Comparison of ENCODE assay signal across 15 cellular contexts in the genomic region with DNA sequence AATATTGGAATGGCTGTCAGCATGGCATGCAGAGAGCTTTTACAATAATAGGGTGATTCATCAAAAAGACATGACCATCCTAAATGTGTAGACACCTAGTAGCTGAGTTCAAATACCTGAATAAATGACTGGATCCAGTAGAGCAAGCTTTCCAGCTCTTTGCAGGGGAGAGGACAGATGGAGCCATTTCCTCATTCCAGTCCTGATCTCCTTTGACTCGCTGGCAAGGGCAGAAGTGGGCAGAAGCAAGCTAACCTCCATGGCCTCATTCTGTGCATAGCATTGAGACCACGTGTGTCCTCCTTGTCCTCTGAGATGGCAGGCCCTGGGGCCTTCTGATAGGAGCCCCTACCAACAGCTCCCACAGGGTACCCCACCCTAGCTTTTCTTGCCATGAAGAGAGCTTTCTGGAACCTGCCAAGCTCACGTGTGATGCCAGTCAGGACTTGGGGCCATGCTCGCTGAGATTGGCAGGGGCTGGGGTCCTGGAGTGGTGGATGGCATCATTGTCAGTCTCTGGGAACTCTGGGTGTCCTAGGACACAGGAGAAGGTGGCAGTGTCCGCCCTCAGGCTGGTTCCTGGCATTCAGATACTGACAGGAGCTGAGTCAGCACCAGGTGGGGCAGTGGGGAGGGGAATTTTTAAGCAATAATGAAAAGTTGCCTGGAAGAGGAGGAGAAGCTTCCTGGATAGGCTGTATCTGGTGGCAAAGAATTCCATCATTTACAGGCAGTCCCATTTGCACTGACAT. TPM values are rescaled to one million over a fixed set of nuclear protein-coding genes. Genes with fewer than 3 reads are reported as not detected.
A peak's percentile ranks its signal among the peaks of the same experiment; 100 is the strongest.
DNase-seq lines count a peak whose midpoint lies in the region; ATAC-seq, FAIRE-seq and TF ChIP-seq lines count a peak whose summit lies in the region.
"Had no signal": no experiment of that assay in that cellular context is flagged by ENCODE, and none has a peak within 500 bp of the region (broad histone marks: within the 10 kb centered on the region; RNA-seq: fewer than 3 reads in every experiment).

No MANE protein-coding gene starts in this region.

- H3K79me2 ChIP-seq in hepatocyte, result peaks cover 77% of the 10 kb centered on the region

- H3K27me3 Mint-ChIP-seq in activated T-cell treated with anti-CD3 and anti-CD28 coated beads, Interleukin-2, amount 50 U/mL, for 72 hours (ENCODE audit: low read depth), result peaks cover 26% of the 10 kb centered on the region

- peaks cover 4% of the 10 kb centered on the region for H4K20me1 ChIP-seq in hepatocyte (ENCODE audit: insufficient read depth, poor library complexity, severe bottlenecking)

- no peaks in the 10 kb centered on the region for H3K9me2 ChIP-seq in hepatocyte (replicated peaks; ENCODE audit: insufficient read depth)

- DNase-seq in HCEC 1CT, result peak; percentile 39
- peak; percentile 36 for DNase-seq in RPMI8226
- no peak for DNase-seq in hepatocyte (ENCODE audit: low spot score)
- DNase-seq in small intestine, result peak; percentile 51
- DNase-seq in SJCRH30, result no peak
- no peak for DNase-seq in Ammon's horn (ENCODE audit: low spot score)
- no peak for DNase-seq in activated CD4-positive, alpha-beta T cell treated with anti-CD3 and anti-CD28 coated beads for 48 hours
- DNase-seq in activated T-cell treated with anti-CD3 and anti-CD28 coated beads, Interleukin-2, amount 50 U/mL, for 72 hours, result no peak
- DNase-seq: activated CD4-positive, CD25-positive, alpha-beta regulatory T cell; activated T-cell treated with anti-CD3 and anti-CD28 coated beads, Interleukin-2, amount 50 U/mL, for 48 hours; NCI-H2171; stimulated activated CD4-positive, alpha-beta T cell treated with anti-CD3 and anti-CD28 coated beads, Interleukin-15, amount 100 ng/mL, for 24 hours had no signal

- peaks cover 0 to 1% of the 10 kb centered on the region in 2 donors for H3K9me3 Mint-ChIP-seq in activated T-cell treated with anti-CD3 and anti-CD28 coated beads, Interleukin-2, amount 50 U/mL, for 72 hours

- H3K4me1 ChIP-seq in hepatocyte (ENCODE audit: insufficient read depth) (peaks cover 29% of the 10 kb centered on the region), small intestine (ENCODE audit: control insufficient read depth in 2 of 2, insufficient read depth in 1 of 2, low read depth in 1 of 2, low read length in 1 of 2) (peaks cover 3 to 7% of the 10 kb centered on the region in 2 donors), SJCRH30 (no peaks in the 10 kb centered on the region)
- H3K4me1 ChIP-seq: ascending aorta had no signal

- 77% methylated on average over 5 of the region's 5 CpGs for WGBS in hepatocyte (ENCODE audit: low lambda C conversion rate, missing lambda C conversion rate)
- WGBS in small intestine, 3 donors, result 56 to 71% (median 63%) methylated on average over 5 of the region's 5 CpGs

- H3K27me3 ChIP-seq in hepatocyte (no peaks in the 10 kb centered on the region), small intestine (ENCODE audit: control insufficient read depth in 2 of 2, insufficient read depth in 2 of 2, low read length in 2 of 2) (no peaks in the 10 kb centered on the region), SJCRH30 (no peaks in the 10 kb centered on the region; the same call in 1 of the 2 replicates)
- H3K27me3 ChIP-seq: ascending aorta had no signal

- H2AFZ ChIP-seq in hepatocyte, result no peak overlapping the region

- no peak overlapping the region for H3K4me3 Mint-ChIP-seq in activated T-cell treated with anti-CD3 and anti-CD28 coated beads, Interleukin-2, amount 50 U/mL, for 72 hours

- H3K27ac ChIP-seq in hepatocyte (peak overlapping the region; percentile 47), small intestine (ENCODE audit: low read depth in 1 of 2, low read length in 1 of 2) (no peak overlapping the region), SJCRH30 (no peak overlapping the region)
- H3K27ac ChIP-seq: ascending aorta had no signal

- H3K36me3 ChIP-seq in hepatocyte (replicated peaks; ENCODE audit: insufficient read depth, low read depth) (no peaks in the 10 kb centered on the region), small intestine (ENCODE audit: control insufficient read depth in 2 of 2, insufficient read depth in 2 of 2, low read length in 2 of 2) (no peaks in the 10 kb centered on the region), SJCRH30 (no peaks in the 10 kb centered on the region)
- H3K36me3 ChIP-seq: ascending aorta had no signal

- H3K4me3 ChIP-seq in hepatocyte (no peak overlapping the region), small intestine (ENCODE audit: low read depth in 1 of 2, low read length in 2 of 2) (no peak overlapping the region), SJCRH30 (no peak overlapping the region)
- H3K4me3 ChIP-seq: ascending aorta, K562 had no signal

- no peak for FAIRE-seq in small intestine (lab: Jason Lieb, UNC)
- FAIRE-seq: D721Med, K562 had no signal

- no peaks in the 10 kb centered on the region for H3K36me3 Mint-ChIP-seq in activated T-cell treated with anti-CD3 and anti-CD28 coated beads, Interleukin-2, amount 50 U/mL, for 72 hours (ENCODE audit: insufficient read depth in 2 of 2)

- TF ChIP-seq CTCF in hepatocyte (IDR thresholded peaks at IDR 0.05; ENCODE audit: poor library complexity), result no peak

- H3K27ac Mint-ChIP-seq in activated T-cell treated with anti-CD3 and anti-CD28 coated beads, Interleukin-2, amount 50 U/mL, for 72 hours, result no peak overlapping the region

- no peaks in the 10 kb centered on the region for H3K9me3 ChIP-seq in hepatocyte (ENCODE audit: low read depth)
- no peaks in the 10 kb centered on the region for H3K9me3 ChIP-seq in small intestine (ENCODE audit: control insufficient read depth, low read depth)
- H3K9me3 ChIP-seq in SJCRH30 (replicated peaks), result no peaks in the 10 kb centered on the region
- H3K9me3 ChIP-seq: ascending aorta had no signal

- H3K4me2 ChIP-seq in hepatocyte, result no peak overlapping the region

- H3K4me1 Mint-ChIP-seq in activated T-cell treated with anti-CD3 and anti-CD28 coated beads, Interleukin-2, amount 50 U/mL, for 72 hours (ENCODE audit: low read depth), result no peaks in the 10 kb centered on the region

- ATAC-seq in activated T-cell treated with anti-CD3 and anti-CD28 coated beads, Interleukin-2, amount 50 U/mL, for 72 hours (replicated peaks in 1 of 2), result no peak
- ATAC-seq: K562 had no signal

RNA-seq across cellular contexts. Expression of gene WWC1, which starts 33.6 kb away (rescaled TPM):
- total RNA-seq in hepatocyte, result 22.6 and 27.6 TPM in 2 replicates
- 21.5 and 27.8 TPM in 2 replicates for polyA plus RNA-seq in hepatocyte
- 10 to 100 TPM; 22.8 to 65.1 (median 49.6) TPM for polyA plus RNA-seq in small intestine
- total RNA-seq in SJCRH30 (2014; rRNA removed; shearing (Covaris generic)), result not detected in 2 replicates
- under 1 TPM in 1 of 2 donors, not detected in 1; 0.35 TPM for total RNA-seq in activated T-cell treated with anti-CD3 and anti-CD28 coated beads, Interleukin-2, amount 50 U/mL, for 72 hours
- total RNA-seq: ascending aorta had no signal

Comparison
In these comparisons a context has a peak if more than half of its experiments do, and no peak if none do; other contexts are left out.
1. DNase-seq: peak in HCEC 1CT (single experiment), RPMI8226 (single experiment) and small intestine (single experiment); none in hepatocyte (single experiment), SJCRH30 (0 of 2), Ammon's horn (single experiment), activated CD4-positive, alpha-beta T cell treated with anti-CD3 and anti-CD28 coated beads for 48 hours (single experiment) and activated T-cell treated with anti-CD3 and anti-CD28 coated beads, Interleukin-2, amount 50 U/mL, for 72 hours (0 of 2).
2. RNA of gene WWC1, which starts 33.6 kb away (total RNA-seq): 22.6 to 27.6 TPM in hepatocyte; 0.35 TPM in activated T-cell treated with anti-CD3 and anti-CD28 coated beads, Interleukin-2, amount 50 U/mL, for 72 hours and not detected in SJCRH30; every median in the first group is over 10 times any median in the second.